Comparison of ENCODE assay signal across 24 cellular contexts in genomic region chr3:120306519-120307455, GRCh38. TPM values are rescaled to one million over a fixed set of nuclear protein-coding genes. Genes with fewer than 3 reads are reported as not detected.
DNase-seq lines count a peak whose midpoint lies in the region; ATAC-seq and TF ChIP-seq lines count a peak whose summit lies in the region.
"Had no signal": no experiment of that assay in that cellular context is flagged by ENCODE, and none has a peak within 500 bp of the region (broad histone marks: within the 10 kb centered on the region; RNA-seq: fewer than 3 reads in every experiment).

No MANE protein-coding gene starts in this region.

- in situ Hi-C loops in mammary epithelial cell (cut with MboI; ENCODE audit: low sequenced_read_pairs in 2 of 2): no loop called here

- no TSS peak for BruUV-seq in mammary epithelial cell (replicated peaks; lab: Mats Ljungman, UMichigan)

- WGBS in mammary epithelial cell (ENCODE audit: low coverage, missing lambda C conversion rate): 87% methylated on average over 24 of the region's 72 CpGs
- WGBS in aorta, 2 donors: 59 to 63% methylated on average over 54 to 72 of the region's 72 CpGs

- DNase-seq in mammary epithelial cell: no peak
- no peak for DNase-seq in breast epithelium (ENCODE audit: low spot score in 2 of 2)
- no peak for DNase-seq in foreskin keratinocyte
- DNase-seq in posterior vena cava (ENCODE audit: low spot score): peak; percentile 80
- no peak for DNase-seq in aorta
- DNase-seq in activated gamma-delta T cell (lab: John Stamatoyannopoulos, UW): no peak
- no peak for DNase-seq in stimulated activated CD4-positive, alpha-beta T cell treated with anti-CD3 and anti-CD28 coated beads, Interleukin-4, amount 100 ng/mL, for 24 hours
- DNase-seq: Caco-2; CD8-positive, alpha-beta T cell; IMR-90; KG1; MG63; NCI-H1105 treated with DMSO at 0.1 percent for 48 hours; NCI-H2029 treated with DMSO at 0.1 percent for 48 hours; NCI-H446 treated with DMSO at 0.1 percent for 48 hours; NCI-H526; NCI-H82; PC-9; SJCRH30 had no signal

- H3K4me2 ChIP-seq in mammary epithelial cell (ENCODE audit: insufficient read depth, low read depth, low read length): no peak overlapping the region
- H3K4me2 ChIP-seq: PC-9 had no signal

- ATAC-seq in foreskin keratinocyte: no peak
- peak; percentile 38 for ATAC-seq in aorta (ENCODE audit: low FRiP score)
- no peak for ATAC-seq in HG02981 (IDR thresholded peaks at IDR 0.05; ENCODE audit: unreplicated experiment)
- ATAC-seq: CD8-positive, alpha-beta T cell; GM12878; Right ventricle myocardium inferior had no signal

- no peak for TF ChIP-seq POLR2A in breast epithelium (IDR thresholded peaks at IDR 0.05)

- no peak overlapping the region for H3K27ac ChIP-seq in mammary epithelial cell (ENCODE audit: insufficient read depth, low read depth, low read length)
- H3K27ac ChIP-seq in breast epithelium: no peak overlapping the region
- H3K27ac ChIP-seq in foreskin keratinocyte: peak overlapping the region; percentile 36
- no peak overlapping the region for H3K27ac ChIP-seq in aorta (ENCODE audit: low read depth in 1 of 2, low read length in 2 of 2)
- H3K27ac ChIP-seq: 22Rv1, C4-2B, PC-9, SJCRH30 had no signal

- H3K4me1 ChIP-seq in mammary epithelial cell (ENCODE audit: insufficient read depth, low read length) (peaks cover 6% of the 10 kb centered on the region), breast epithelium (no peaks in the 10 kb centered on the region), foreskin keratinocyte (peaks cover 18% of the 10 kb centered on the region), aorta (ENCODE audit: control insufficient read depth in 1 of 2, insufficient read depth in 2 of 2, low read length in 2 of 2) (no peaks in the 10 kb centered on the region)
- H3K4me1 ChIP-seq: Caco-2, SJCRH30 had no signal

- H3K4me3 ChIP-seq in mammary epithelial cell (replicated peaks in 1 of 3; ENCODE audit: insufficient read depth in 1 of 3, low read depth in 2 of 3, low read length in 3 of 3): no peak overlapping the region
- H3K4me3 ChIP-seq in breast epithelium: no peak overlapping the region
- H3K4me3 ChIP-seq in aorta (ENCODE audit: low read length in 2 of 2): no peak overlapping the region
- H3K4me3 ChIP-seq: GM12878, MG63, PC-9, SJCRH30 had no signal

- H3K79me2 ChIP-seq in mammary epithelial cell (ENCODE audit: insufficient read depth, low read length): no peaks in the 10 kb centered on the region

- intact Hi-C loops in mammary epithelial cell (cut with micrococcal nuclease): no loop called here
- intact Hi-C loops in breast epithelium (cut with DNase I; ENCODE audit: low total_unique reads): no loop called here
- intact Hi-C loops in posterior vena cava (cut with DNase I): no loop called here
- intact Hi-C loops in aorta (cut with DNase I): no loop called here

- no peaks in the 10 kb centered on the region for H4K20me1 ChIP-seq in mammary epithelial cell (ENCODE audit: insufficient read depth, low read length)

- H3K9me3 ChIP-seq in mammary epithelial cell (replicated peaks; ENCODE audit: insufficient read depth, low read length) (no peaks in the 10 kb centered on the region), breast epithelium (no peaks in the 10 kb centered on the region), aorta (ENCODE audit: control insufficient read depth, low read length) (no peaks in the 10 kb centered on the region)
- H3K9me3 ChIP-seq: Caco-2, MG63, SJCRH30 had no signal

- H3K36me3 ChIP-seq in mammary epithelial cell (ENCODE audit: insufficient read depth, low read length) (no peaks in the 10 kb centered on the region), breast epithelium (no peaks in the 10 kb centered on the region), aorta (ENCODE audit: control insufficient read depth in 1 of 2, insufficient read depth in 2 of 2, low read length in 1 of 2) (no peaks in the 10 kb centered on the region)
- H3K36me3 ChIP-seq: MG63, SJCRH30 had no signal

- H3K9ac ChIP-seq in mammary epithelial cell (ENCODE audit: insufficient read depth, low read length): no peak overlapping the region

- no peaks in the 10 kb centered on the region for H3K27me3 ChIP-seq in mammary epithelial cell (ENCODE audit: insufficient read depth, low read length)
- H3K27me3 ChIP-seq in breast epithelium: no peaks in the 10 kb centered on the region
- no peaks in the 10 kb centered on the region for H3K27me3 ChIP-seq in foreskin keratinocyte
- no peaks in the 10 kb centered on the region for H3K27me3 ChIP-seq in aorta (ENCODE audit: control insufficient read depth in 1 of 2, insufficient read depth in 2 of 2, low read length in 1 of 2)
- H3K27me3 ChIP-seq: MG63, SJCRH30 had no signal

- dilution Hi-C loops in mammary epithelial cell (cut with HindIII; ENCODE audit: low sequenced_read_pairs): no loop called here

- CTCF ChIA-PET in mammary epithelial cell (lab: Charles Lee; ENCODE audit: low non-redundant PET): no interaction called here

- H2AFZ ChIP-seq in mammary epithelial cell (ENCODE audit: low read depth, low read length): peak overlapping the region; percentile 26
- H2AFZ ChIP-seq: PC-9 had no signal

- no peak for TF ChIP-seq CTCF in mammary epithelial cell (conservative IDR thresholded peaks at IDR 0.05 in 1 of 2, IDR thresholded peaks at IDR 0.05 in 1 of 2; ENCODE audit: extremely low read depth in 1 of 2, insufficient read depth in 1 of 2, low read depth in 1 of 2, low read length in 2 of 2)
- no peak for TF ChIP-seq CTCF in breast epithelium (IDR thresholded peaks at IDR 0.05)
- no peak for TF ChIP-seq CTCF in foreskin keratinocyte (conservative IDR thresholded peaks at IDR 0.05)

RNA-seq across cellular contexts. Expression of gene GPR156, which starts 21.8 kb away (rescaled TPM):
- total RNA-seq in mammary epithelial cell (1 to 10 TPM in 1 of 2 donors, under 1 TPM in 1; 0.56 to 1.2 TPM), breast epithelium (under 1 TPM; 0.33 to 0.88 (median 0.64) TPM), foreskin keratinocyte (0.35 and 0.54 TPM in 2 replicates), posterior vena cava (1 to 10 TPM in 1 of 2 donors, under 1 TPM in 1; 0.71 to 3.1 TPM), aorta (under 1 TPM; 0.42 to 0.49 TPM)
- polyA plus RNA-seq in mammary epithelial cell (0.27 TPM), foreskin keratinocyte (0.10 and 0.14 TPM in 2 replicates), aorta (not detected)
- not detected for polyA minus RNA-seq in mammary epithelial cell
- total RNA-seq: Right ventricle myocardium inferior had no signal

RNA-seq across cellular contexts. Expression of gene LRRC58, which starts 42.4 kb away (rescaled TPM):
- total RNA-seq in mammary epithelial cell (10 to 100 TPM; 21.3 to 28.2 TPM), breast epithelium (10 to 100 TPM; 32.1 to 40.2 (median 40.1) TPM), foreskin keratinocyte (22.2 and 25.3 TPM in 2 replicates), posterior vena cava (10 to 100 TPM; 26.7 to 29.0 TPM), aorta (10 to 100 TPM; 18.0 to 19.2 TPM)
- polyA plus RNA-seq in mammary epithelial cell (12.9 TPM), foreskin keratinocyte (3.8 and 5.4 TPM in 2 replicates), aorta (1 to 10 TPM; 6.8 to 9.0 TPM)
- polyA minus RNA-seq in mammary epithelial cell: 20.2 TPM
